Comparison of ENCODE assay signal across 25 cellular contexts in the genomic region with DNA sequence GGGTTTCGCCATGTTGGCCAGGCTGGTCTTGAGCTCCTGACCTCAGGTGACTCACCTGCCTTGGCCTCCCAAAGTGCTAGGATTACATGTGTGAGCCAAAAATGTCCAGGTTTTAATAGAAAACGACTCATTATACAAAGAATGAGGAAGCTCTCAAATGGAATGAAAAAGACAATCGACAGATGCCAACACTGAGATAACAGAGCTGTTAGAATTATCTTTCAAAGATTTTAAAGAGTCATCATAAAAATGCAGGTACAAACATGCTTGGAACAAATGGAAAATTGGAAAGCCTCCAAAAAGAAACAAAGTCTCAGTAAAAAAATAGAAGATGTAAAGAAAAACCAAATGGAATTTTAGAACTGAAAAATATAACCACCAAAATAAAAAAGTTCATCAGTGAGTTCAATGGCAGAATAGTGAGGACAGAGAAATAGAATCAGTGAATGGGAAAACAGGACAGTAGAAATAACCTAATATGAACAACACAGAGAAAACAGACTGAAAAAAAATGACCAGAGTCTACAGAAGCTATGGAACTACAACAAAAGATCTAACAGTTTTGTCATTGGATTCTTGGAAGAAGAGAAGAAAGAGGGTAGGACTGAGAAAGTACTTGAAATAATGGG. TPM values are rescaled to one million over a fixed set of nuclear protein-coding genes. Genes with fewer than 3 reads are reported as not detected.
DNase-seq lines count a peak whose midpoint lies in the region; ATAC-seq and TF ChIP-seq lines count a peak whose summit lies in the region.
"Had no signal": no experiment of that assay in that cellular context is flagged by ENCODE, and none has a peak within 500 bp of the region (broad histone marks: within the 10 kb centered on the region; RNA-seq: fewer than 3 reads in every experiment).

No MANE protein-coding gene starts in this region.

- TF ChIP-seq CTCF in MCF 10A (IDR thresholded peaks at IDR 0.05; ENCODE audit: unreplicated experiment) (no peak), breast epithelium (IDR thresholded peaks at IDR 0.05) (no peak), PC-3 (conservative IDR thresholded peaks at IDR 0.05; ENCODE audit: low read depth, low read length) (no peak), esophagus muscularis mucosa (IDR thresholded peaks at IDR 0.05) (no peak)

- no peak for TF ChIP-seq POLR2A in breast epithelium (IDR thresholded peaks at IDR 0.05)
- no peak for TF ChIP-seq POLR2A in esophagus muscularis mucosa (IDR thresholded peaks at IDR 0.05; ENCODE audit: low read depth)

- peaks cover 26% of the 10 kb centered on the region for H3K79me2 ChIP-seq in PC-3 (ENCODE audit: low read length)

- POLR2A ChIA-PET in MCF 10A (lab: Yijun Ruan, JAX) (interaction anchor here (0.7 to 1.2 kb wide), 2 partner anchors 9 to 392 kb away, joined by 3 to 4 read pairs; no protein-coding TSS in a partner anchor), PC-3 (lab: Charles Lee; ENCODE audit: unreplicated experiment) (interaction anchor here (0.6 kb wide), 1 partner anchor 148 kb away, joined by 3 read pairs; no protein-coding TSS in a partner anchor)
- POLR2A ChIA-PET in activated CD4-positive, alpha-beta memory T cell treated with anti-CD3 and anti-CD28 coated beads for 36 hours (lab: Charles Lee): no interaction called here

- H3K4me3 ChIP-seq in breast epithelium (no peak overlapping the region), PC-3 (ENCODE audit: low read length) (no peak overlapping the region), esophagus muscularis mucosa (no peak overlapping the region)
- H3K4me3 ChIP-seq: uterus had no signal

- no peak overlapping the region for H2AFZ ChIP-seq in PC-3 (ENCODE audit: low read length)

- BruUV-seq in MCF 10A (replicated peaks; lab: Mats Ljungman, UMichigan) (no TSS peak), PC-3 (replicated peaks; lab: Mats Ljungman, UMichigan) (no TSS peak)

- H3K4me2 ChIP-seq in PC-3 (ENCODE audit: low read length): no peak overlapping the region

- DNase-seq in MCF 10A (ENCODE audit: unreplicated experiment) (peak; percentile 17), breast epithelium (ENCODE audit: low spot score in 2 of 2) (no peak), PC-3 (peak; percentile 65), epithelial cell of prostate (ENCODE audit: low read depth, low spot score) (no peak), NCI-H345 treated with DMSO at 0.1 percent for 48 hours (lab: John Stamatoyannopoulos, UW; ENCODE audit: unreplicated experiment) (no peak), esophagus muscularis mucosa (ENCODE audit: extremely low spot score) (no peak), left cardiac atrium (no peak)
- no peak for DNase-seq in activated CD4-positive, alpha-beta memory T cell treated with anti-CD3 and anti-CD28 coated beads for 36 hours
- DNase-seq: activated CD4-positive, alpha-beta T cell treated with anti-CD3 and anti-CD28 coated beads, Interleukin-2, amount 10 ng/mL, durations not matched to agents 7 days and 5 days; activated CD8-positive, alpha-beta memory T cell treated with anti-CD3 and anti-CD28 coated beads, Interleukin-2, amount 50 U/mL, for 4 hours; activated effector memory CD4-positive, alpha-beta T cell treated with Interleukin-2 at 50 U/mL for 16 hours; GF-D8; head of caudate nucleus; natural killer cell; NCI-H1092 treated with DMSO at 0.1 percent for 48 hours; NCI-H1930; NCI-H345; NCI-H82; right cardiac atrium; SHP77 treated with DMSO at 0.1 percent for 48 hours; T-cell; uterus had no signal

- H3K9ac ChIP-seq in PC-3 (ENCODE audit: low read length): no peak overlapping the region

- 90% methylated on average over 3 of the region's 3 CpGs for WGBS in esophagus muscularis mucosa

- H3K4me1 ChIP-seq in breast epithelium (no peaks in the 10 kb centered on the region), PC-3 (ENCODE audit: insufficient read depth, low read length) (peaks cover 8% of the 10 kb centered on the region), esophagus muscularis mucosa (peaks cover 0 to 10% (median 2%) of the 10 kb centered on the region in 4 donors)
- H3K4me1 ChIP-seq: uterus had no signal

- H3F3A ChIP-seq in PC-3 (ENCODE audit: low read length, unreplicated experiment): no peaks in the 10 kb centered on the region

- peaks cover 18% of the 10 kb centered on the region for H3K9me3 Mint-ChIP-seq in MCF 10A (ENCODE audit: unreplicated experiment)
- H3K9me3 Mint-ChIP-seq in activated CD4-positive, alpha-beta memory T cell treated with anti-CD3 and anti-CD28 coated beads for 36 hours: peaks cover 11% of the 10 kb centered on the region
- H3K9me3 Mint-ChIP-seq: natural killer cell had no signal

- ATAC-seq in PC-3 (peak; percentile 46), left cardiac atrium (no peak)
- ATAC-seq: natural killer cell, right cardiac atrium, T-cell had no signal

- H4K20me1 ChIP-seq in PC-3 (ENCODE audit: low read length): no peaks in the 10 kb centered on the region

- CTCF ChIA-PET in MCF 10A (lab: Yijun Ruan, JAX): interaction anchor here (0.5 to 2.0 kb wide), 3 partner anchors 12 to 332 kb away, joined by 3 to 11 read pairs (median 4); a partner anchor contains a TSS
- CTCF ChIA-PET in PC-3 (lab: Charles Lee): no interaction called here
- CTCF ChIA-PET in activated CD4-positive, alpha-beta memory T cell treated with anti-CD3 and anti-CD28 coated beads for 36 hours (lab: Charles Lee): interaction anchor here (0.6 to 1.2 kb wide), 2 partner anchors 9 to 26 kb away, joined by 3 to 4 read pairs; no protein-coding TSS in a partner anchor

- no peaks in the 10 kb centered on the region for H3K4me1 Mint-ChIP-seq in MCF 10A (ENCODE audit: insufficient read depth, unreplicated experiment)
- H3K4me1 Mint-ChIP-seq in activated CD4-positive, alpha-beta memory T cell treated with anti-CD3 and anti-CD28 coated beads for 36 hours (ENCODE audit: low read depth): no peaks in the 10 kb centered on the region
- H3K4me1 Mint-ChIP-seq: natural killer cell had no signal

- no peak for TF ChIP-seq EP300 in esophagus muscularis mucosa (IDR thresholded peaks at IDR 0.05)

- H3K9me2 ChIP-seq in PC-3 (replicated peaks; ENCODE audit: low read length): no peaks in the 10 kb centered on the region

- H3K9me3 ChIP-seq in breast epithelium (peaks cover 6 to 10% of the 10 kb centered on the region in 2 donors), PC-3 (ENCODE audit: low read length) (no peaks in the 10 kb centered on the region), esophagus muscularis mucosa (peaks cover 0 to 13% (median 6%) of the 10 kb centered on the region in 4 donors)

- H3K36me3 Mint-ChIP-seq in MCF 10A (ENCODE audit: insufficient read depth, unreplicated experiment): peaks cover 6% of the 10 kb centered on the region
- H3K36me3 Mint-ChIP-seq in activated CD4-positive, alpha-beta memory T cell treated with anti-CD3 and anti-CD28 coated beads for 36 hours: peaks cover 15% of the 10 kb centered on the region
- H3K36me3 Mint-ChIP-seq: natural killer cell had no signal

- no peak overlapping the region for H3K4me3 Mint-ChIP-seq in MCF 10A (ENCODE audit: unreplicated experiment)
- no peak overlapping the region for H3K4me3 Mint-ChIP-seq in activated CD4-positive, alpha-beta memory T cell treated with anti-CD3 and anti-CD28 coated beads for 36 hours
- H3K4me3 Mint-ChIP-seq: activated CD4-positive, alpha-beta T cell treated with anti-CD3 and anti-CD28 coated beads, Interleukin-2, amount 10 ng/mL, durations not matched to agents 7 days and 5 days; brain; mesothelial cell of epicardium; natural killer cell; T-cell had no signal

- intact Hi-C loops in MCF 10A (cut with micrococcal nuclease) (no loop called here), breast epithelium (cut with DNase I; ENCODE audit: low total_unique reads) (no loop called here), PC-3 (cut with micrococcal nuclease) (loop anchor here (5.0 kb wide), 1 partner anchor 34 kb away; no protein-coding TSS in a partner anchor), esophagus muscularis mucosa (cut with DNase I) (no loop called here), left cardiac atrium (cut with DNase I) (no loop called here)
- intact Hi-C loops in activated CD4-positive, alpha-beta memory T cell treated with anti-CD3 and anti-CD28 coated beads for 36 hours (cut with micrococcal nuclease): no loop called here

- H3K27ac ChIP-seq in breast epithelium (no peak overlapping the region), PC-3 (ENCODE audit: low read length) (no peak overlapping the region), epithelial cell of prostate (peak overlapping the region; percentile 31), esophagus muscularis mucosa (replicated peaks in 1 of 4) (no peak overlapping the region)
- H3K27ac ChIP-seq: C4-2B, uterus had no signal

- H3K36me3 ChIP-seq in breast epithelium (no peaks in the 10 kb centered on the region), PC-3 (ENCODE audit: low read depth, low read length) (no peaks in the 10 kb centered on the region), esophagus muscularis mucosa (peaks cover 0 to 5% (median 0%) of the 10 kb centered on the region in 4 donors)
- H3K36me3 ChIP-seq: uterus had no signal

- H3K27ac Mint-ChIP-seq in MCF 10A (ENCODE audit: low read depth, unreplicated experiment): no peak overlapping the region
- H3K27ac Mint-ChIP-seq in activated CD4-positive, alpha-beta memory T cell treated with anti-CD3 and anti-CD28 coated beads for 36 hours: no peak overlapping the region
- H3K27ac Mint-ChIP-seq: activated CD4-positive, alpha-beta T cell treated with anti-CD3 and anti-CD28 coated beads, Interleukin-2, amount 10 ng/mL, durations not matched to agents 7 days and 5 days; brain; mesothelial cell of epicardium; natural killer cell; T-cell had no signal

- H3K27me3 ChIP-seq in breast epithelium (no peaks in the 10 kb centered on the region), PC-3 (ENCODE audit: low read length) (no peaks in the 10 kb centered on the region), esophagus muscularis mucosa (no peaks in the 10 kb centered on the region)
- H3K27me3 ChIP-seq: uterus had no signal

- H3K27me3 Mint-ChIP-seq in MCF 10A (ENCODE audit: insufficient read depth, unreplicated experiment): no peaks in the 10 kb centered on the region
- no peaks in the 10 kb centered on the region for H3K27me3 Mint-ChIP-seq in activated CD4-positive, alpha-beta memory T cell treated with anti-CD3 and anti-CD28 coated beads for 36 hours
- H3K27me3 Mint-ChIP-seq: activated CD4-positive, alpha-beta T cell treated with anti-CD3 and anti-CD28 coated beads, Interleukin-2, amount 10 ng/mL, durations not matched to agents 7 days and 5 days; brain had no signal

RNA-seq across cellular contexts. Expression of a gene that starts 10.9 kb away (rescaled TPM):
- 4.2 and 4.5 TPM in 2 replicates for total RNA-seq in MCF 10A (2022)
- 10 to 100 TPM; 22.9 to 43.8 (median 24.9) TPM for total RNA-seq in breast epithelium
- 7.1 and 10.7 TPM in 2 replicates for total RNA-seq in PC-3 (2014; rRNA removed)
- total RNA-seq in activated CD4-positive, alpha-beta memory T cell treated with anti-CD3 and anti-CD28 coated beads for 36 hours: 10 to 100 TPM in 1 of 2 experiments, 1 to 10 TPM in 1; 8.9 to 11.1 TPM
- total RNA-seq in esophagus muscularis mucosa: 10 to 100 TPM; 18.0 to 42.4 (median 26.0) TPM
- total RNA-seq in left cardiac atrium: 10 to 100 TPM; 24.2 to 31.7 TPM

Comparison
In these comparisons a context has a peak if more than half of its experiments do, and no peak if none do; other contexts are left out.
1. DNase-seq: peak in MCF 10A (single experiment) and PC-3 (single experiment); none in breast epithelium (0 of 2), epithelial cell of prostate (single experiment), NCI-H345 treated with DMSO at 0.1 percent for 48 hours (single experiment), activated CD4-positive, alpha-beta memory T cell treated with anti-CD3 and anti-CD28 coated beads for 36 hours (single experiment), esophagus muscularis mucosa (single experiment) and left cardiac atrium (single experiment).